Comparison of ENCODE assay signal across 27 cellular contexts in the genomic region with DNA sequence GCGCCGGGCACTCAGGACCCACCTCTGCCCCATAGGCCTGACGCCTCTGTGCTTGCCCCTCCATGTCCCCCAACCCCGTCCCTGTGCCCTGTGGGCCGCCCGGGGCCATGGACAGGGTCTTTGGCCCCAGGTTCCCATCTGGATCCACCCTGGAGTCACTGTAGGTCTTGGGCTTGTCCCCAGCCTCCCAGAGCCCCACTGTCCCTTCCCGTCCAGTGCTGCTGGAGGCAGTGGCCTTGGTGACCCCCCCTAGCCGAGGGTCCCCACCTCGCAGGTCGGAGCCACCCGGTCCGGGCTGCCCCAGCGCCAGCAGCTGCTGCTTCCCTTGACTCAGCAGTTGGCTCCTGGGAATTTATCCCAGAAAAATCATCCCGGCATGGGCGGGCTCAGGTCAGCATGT.
"Had no signal": no experiment of that assay in that cellular context is flagged by ENCODE, and none has a peak within 500 bp of the region (broad histone marks: within the 10 kb centered on the region; RNA-seq: fewer than 3 reads in every experiment).

No MANE protein-coding gene starts in this region.

- H3K27ac ChIP-seq: adrenal gland, ascending aorta, brain microvascular endothelial cell, coronary artery, dorsolateral prefrontal cortex, foreskin keratinocyte, gastrocnemius medialis, heart left ventricle had no signal

- H3K36me3 ChIP-seq: adrenal gland, ascending aorta, brain microvascular endothelial cell, gastrocnemius medialis, heart left ventricle had no signal

- H3K4me3 ChIP-seq: adrenal gland, ascending aorta, coronary artery, dorsolateral prefrontal cortex, gastrocnemius medialis, heart left ventricle had no signal

- ATAC-seq: activated CD4-positive, alpha-beta T cell treated with anti-CD3 and anti-CD28 coated beads for 36 hours; activated CD8-positive, alpha-beta memory T cell treated with anti-CD3 and anti-CD28 coated beads, Interleukin-2, amount 10 ng/mL, durations not matched to agents 7 days and 5 days; activated CD8-positive, alpha-beta T cell treated with anti-CD3 and anti-CD28 coated beads, Interleukin-2, amount 10 ng/mL, durations not matched to agents 7 days and 5 days; activated naive CD8-positive, alpha-beta T cell treated with anti-CD3 and anti-CD28 coated beads, Interleukin-2, amount 50 U/mL, for 24 hours; esophagus mucosa; foreskin keratinocyte; gastrocnemius medialis; heart left ventricle had no signal

- H3K9me3 ChIP-seq: adrenal gland, ascending aorta, gastrocnemius medialis, heart left ventricle had no signal

- DNase-seq: activated CD4-positive, alpha-beta memory T cell treated with anti-CD3 and anti-CD28 coated beads for 36 hours; activated CD4-positive, alpha-beta T cell treated with anti-CD3 and anti-CD28 coated beads for 36 hours; activated CD4-positive, alpha-beta T cell treated with anti-CD3 and anti-CD28 coated beads, Interleukin-2, amount 10 ng/mL, durations not matched to agents 24 days and 14 days; activated CD4-positive, CD25-positive, alpha-beta regulatory T cell; activated CD4-positive, CD25-positive, alpha-beta regulatory T cell treated with anti-CD3 and anti-CD28 coated beads, Interleukin-2, amount 50 U/mL, for 72 hours; activated CD8-positive, alpha-beta memory T cell treated with anti-CD3 and anti-CD28 coated beads, Interleukin-2, amount 10 ng/mL, durations not matched to agents 7 days and 5 days; activated CD8-positive, alpha-beta memory T cell treated with anti-CD3 and anti-CD28 coated beads, Interleukin-2, amount 50 U/mL, for 4 hours; activated CD8-positive, alpha-beta T cell treated with anti-CD3 and anti-CD28 coated beads, Interleukin-2, amount 10 ng/mL, durations not matched to agents 7 days and 5 days; activated effector memory CD4-positive, alpha-beta T cell treated with anti-CD3 and anti-CD28 coated beads, Interleukin-2, amount 50 U/mL, for 16 hours; activated naive CD4-positive, alpha-beta T cell treated with anti-CD3 and anti-CD28 coated beads for 36 hours; activated naive CD8-positive, alpha-beta T cell treated with anti-CD3 and anti-CD28 coated beads for 36 hours; activated naive CD8-positive, alpha-beta T cell treated with anti-CD3 and anti-CD28 coated beads, Interleukin-2, amount 50 U/mL, for 24 hours; activated T-cell treated with anti-CD3 and anti-CD28 coated beads, Interleukin-2, amount 50 U/mL, for 1 hour; activated T-cell treated with anti-CD3 and anti-CD28 coated beads, Interleukin-2, amount 50 U/mL, for 48 hours; adrenal gland; brain microvascular endothelial cell; dorsolateral prefrontal cortex; effector memory CD4-positive, alpha-beta T cell; endodermal cell; foreskin keratinocyte; gastrocnemius medialis; glutamatergic neuron; heart left ventricle; T-helper 2 cell had no signal

- H3K27me3 ChIP-seq: adrenal gland, ascending aorta, brain microvascular endothelial cell, dorsolateral prefrontal cortex, foreskin keratinocyte, gastrocnemius medialis, heart left ventricle had no signal

- H3K4me1 ChIP-seq: adrenal gland, ascending aorta, foreskin keratinocyte, gastrocnemius medialis had no signal
